In genomic region chr5:142246263-142246662, GRCh38 we compare ENCODE assay signal across 10 cellular contexts.
DNase-seq lines count a peak whose midpoint lies in the region; ATAC-seq and TF ChIP-seq lines count a peak whose summit lies in the region.
"Had no signal": no experiment of that assay in that cellular context is flagged by ENCODE, and none has a peak within 500 bp of the region (broad histone marks: within the 10 kb centered on the region; RNA-seq: fewer than 3 reads in every experiment).

No MANE protein-coding gene starts in this region.

- no peak overlapping the region for H3K4me3 ChIP-seq in prostate gland

- TF ChIP-seq CTCF in foreskin keratinocyte (conservative IDR thresholded peaks at IDR 0.05) = no peak
- no peak for TF ChIP-seq CTCF in prostate gland (IDR thresholded peaks at IDR 0.05)

- intact Hi-C loops in prostate gland (cut with DNase I) = no loop called here

- H3K4me1 ChIP-seq in foreskin keratinocyte = no peaks in the 10 kb centered on the region
- peaks cover 6% of the 10 kb centered on the region for H3K4me1 ChIP-seq in prostate gland (replicated peaks)

- DNase-seq in GM03348 (ENCODE audit: low spot score) = peak; percentile 91
- peak in 1 of 2 donors; percentile 60 for DNase-seq in foreskin keratinocyte
- DNase-seq in prostate gland (ENCODE audit: low spot score) = peak; percentile 28
- DNase-seq in DMS 273 (lab: John Stamatoyannopoulos, UW; ENCODE audit: unreplicated experiment) = no peak
- DNase-seq in inferior parietal cortex (ENCODE audit: extremely low spot score) = no peak
- DNase-seq in stimulated activated naive CD4-positive, alpha-beta T cell (lab: John Stamatoyannopoulos, UW) = no peak
- DNase-seq: activated T-cell treated with anti-CD3 and anti-CD28 coated beads for 4 hours, KG1 had no signal

- 57% methylated on average over 9 of the region's 9 CpGs for WGBS in prostate gland

- H3K27me3 ChIP-seq in foreskin keratinocyte (no peaks in the 10 kb centered on the region), prostate gland (replicated peaks; ENCODE audit: insufficient read depth) (no peaks in the 10 kb centered on the region)

- TF ChIP-seq POLR2A in prostate gland (IDR thresholded peaks at IDR 0.05) = no peak

- no peak overlapping the region for H3K27ac ChIP-seq in foreskin keratinocyte
- H3K27ac ChIP-seq in prostate gland = peak overlapping the region; percentile 38 to 47

- ATAC-seq in SK-N-SH treated with all-trans-retinoic acid at 6 μM for 48 hours (peak; percentile 71), foreskin keratinocyte (peak; percentile 72), HG03045 (IDR thresholded peaks at IDR 0.05; ENCODE audit: unreplicated experiment) (no peak)

- no peaks in the 10 kb centered on the region for H3K9me3 ChIP-seq in prostate gland

- H3K36me3 ChIP-seq in prostate gland = no peaks in the 10 kb centered on the region

TF ChIP-seq in SK-N-SH treated with all-trans-retinoic acid at 6 μM for 48 hours, 23 proteins besides CTCF, POLR2A, EP300 and RAD21:
- no peak for TF ChIP-seq ZC3H10 (CRISPR knock-in tag; IDR thresholded peaks at IDR 0.05)
- no peak for TF ChIP-seq ZNF565 (CRISPR knock-in tag; conservative IDR thresholded peaks at IDR 0.05; ENCODE audit: low read depth)
- no peak for TF ChIP-seq TSHZ2 (CRISPR knock-in tag; IDR thresholded peaks at IDR 0.05)
- no peak for TF ChIP-seq ESRRG (CRISPR knock-in tag; IDR thresholded peaks at IDR 0.05)
- no peak for TF ChIP-seq ZFP30 (CRISPR knock-in tag; IDR thresholded peaks at IDR 0.05)
- no peak for TF ChIP-seq CSDC2 (CRISPR knock-in tag; IDR thresholded peaks at IDR 0.05)
- TF ChIP-seq OSR1 (CRISPR knock-in tag; IDR thresholded peaks at IDR 0.05) = no peak
- TF ChIP-seq TCF4 (CRISPR knock-in tag; IDR thresholded peaks at IDR 0.05; ENCODE audit: borderline replicate concordance) = no peak
- no peak for TF ChIP-seq POU6F1 (CRISPR knock-in tag; IDR thresholded peaks at IDR 0.05; ENCODE audit: borderline replicate concordance, low read depth)
- no peak for TF ChIP-seq CREB5 (CRISPR knock-in tag; IDR thresholded peaks at IDR 0.05; ENCODE audit: low read depth)

Comparison
In these comparisons a context has a peak if more than half of its experiments do, and no peak if none do; other contexts are left out.
1. DNase-seq: peak in GM03348 (single experiment) and prostate gland (single experiment); none in DMS 273 (single experiment), inferior parietal cortex (single experiment) and stimulated activated naive CD4-positive, alpha-beta T cell (0 of 6).